In the genomic region with DNA sequence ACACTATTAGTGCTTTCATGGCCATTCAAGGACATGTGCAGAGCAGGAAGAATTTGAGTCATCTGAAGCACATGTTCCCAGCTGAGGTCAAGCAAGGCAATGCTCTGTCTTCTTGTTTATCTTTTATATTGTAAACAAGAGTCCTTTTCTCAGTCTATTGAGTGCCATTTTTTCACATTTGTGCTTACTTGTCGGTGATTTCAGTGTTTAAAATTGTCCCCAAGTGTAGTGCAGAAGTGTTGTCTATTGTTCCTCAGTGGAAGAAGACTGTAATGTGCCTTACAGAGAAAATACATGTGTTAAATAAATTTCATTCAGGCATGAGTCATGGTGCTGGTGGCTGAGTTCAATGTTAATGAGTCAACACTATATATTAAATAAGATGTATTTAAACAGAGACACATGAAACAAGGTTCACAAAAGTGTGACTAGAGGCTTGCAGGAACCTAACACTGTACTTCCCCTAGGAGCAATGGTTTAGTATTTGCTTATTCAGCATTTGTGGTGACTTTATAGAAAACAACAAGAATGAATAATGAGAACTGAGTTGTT, we compare ENCODE assay signal across 14 cellular contexts.
A peak's percentile ranks its signal among the peaks of the same experiment; 100 is the strongest.
DNase-seq lines count a peak whose midpoint lies in the region; ATAC-seq lines count a peak whose summit lies in the region.
"Had no signal": no experiment of that assay in that cellular context is flagged by ENCODE, and none has a peak within 500 bp of the region (broad histone marks: within the 10 kb centered on the region; RNA-seq: fewer than 3 reads in every experiment).

No MANE protein-coding gene starts in this region.

- ATAC-seq in HG03159 (IDR thresholded peaks at IDR 0.05; ENCODE audit: unreplicated experiment) = no peak

- H3K27ac ChIP-seq in effector memory CD4-positive, alpha-beta T cell (ENCODE audit: insufficient read depth, low read length, poor library complexity, severe bottlenecking) = no peak overlapping the region
- H3K27ac ChIP-seq: SJCRH30 had no signal

- H3K36me3 ChIP-seq in effector memory CD4-positive, alpha-beta T cell (ENCODE audit: control insufficient read depth, insufficient read depth, low read length) = no peaks in the 10 kb centered on the region
- H3K36me3 ChIP-seq: SJCRH30 had no signal

- H3K4me1 ChIP-seq in effector memory CD4-positive, alpha-beta T cell (ENCODE audit: control insufficient read depth, insufficient read depth, low read length, poor library complexity, severe bottlenecking) = no peaks in the 10 kb centered on the region
- H3K4me1 ChIP-seq: testis had no signal

- no peak overlapping the region for H3K4me3 ChIP-seq in effector memory CD4-positive, alpha-beta T cell (ENCODE audit: insufficient read depth, low read depth, low read length, poor library complexity, severe bottlenecking)
- H3K4me3 ChIP-seq: SJCRH30, testis had no signal

- peak; percentile 10 for DNase-seq in NCI-H345 (lab: John Stamatoyannopoulos, UW)
- DNase-seq in NCI-H345 treated with DMSO at 0.1 percent for 48 hours (lab: John Stamatoyannopoulos, UW; ENCODE audit: unreplicated experiment) = no peak
- DNase-seq in amniotic epithelial cell (ENCODE audit: low read depth) = peak; percentile 84
- peak; percentile 27 for DNase-seq in glomerular visceral epithelial cell (ENCODE audit: extremely low spot score)
- DNase-seq in SKM-1 (lab: John Stamatoyannopoulos, UW; ENCODE audit: unreplicated experiment) = no peak
- no peak for DNase-seq in effector memory CD4-positive, alpha-beta T cell
- no peak for DNase-seq in NCI-H526 treated with DMSO at 0.1 percent for 48 hours (lab: John Stamatoyannopoulos, UW)
- DNase-seq: 8988T; activated naive CD8-positive, alpha-beta T cell treated with anti-CD3 and anti-CD28 coated beads for 36 hours; left cardiac atrium; NCI-H2107; SJCRH30; testis had no signal

- H3K9me3 ChIP-seq in effector memory CD4-positive, alpha-beta T cell (ENCODE audit: control insufficient read depth, low read length) = no peaks in the 10 kb centered on the region
- H3K9me3 ChIP-seq: SJCRH30, testis had no signal

- H3K27me3 ChIP-seq in effector memory CD4-positive, alpha-beta T cell (replicated peaks; ENCODE audit: control insufficient read depth, insufficient read depth, low read length, poor library complexity, severe bottlenecking) = no peaks in the 10 kb centered on the region
- H3K27me3 ChIP-seq: testis had no signal

Comparison
In these comparisons a context has a peak if more than half of its experiments do, and no peak if none do; other contexts are left out.
1. DNase-seq: peak in NCI-H345 (single experiment), amniotic epithelial cell (single experiment) and glomerular visceral epithelial cell (single experiment); none in NCI-H345 treated with DMSO at 0.1 percent for 48 hours (single experiment), SKM-1 (single experiment), effector memory CD4-positive, alpha-beta T cell (0 of 3) and NCI-H526 treated with DMSO at 0.1 percent for 48 hours (single experiment).